Comparison of ENCODE assay signal across 17 cellular contexts in the genomic region with DNA sequence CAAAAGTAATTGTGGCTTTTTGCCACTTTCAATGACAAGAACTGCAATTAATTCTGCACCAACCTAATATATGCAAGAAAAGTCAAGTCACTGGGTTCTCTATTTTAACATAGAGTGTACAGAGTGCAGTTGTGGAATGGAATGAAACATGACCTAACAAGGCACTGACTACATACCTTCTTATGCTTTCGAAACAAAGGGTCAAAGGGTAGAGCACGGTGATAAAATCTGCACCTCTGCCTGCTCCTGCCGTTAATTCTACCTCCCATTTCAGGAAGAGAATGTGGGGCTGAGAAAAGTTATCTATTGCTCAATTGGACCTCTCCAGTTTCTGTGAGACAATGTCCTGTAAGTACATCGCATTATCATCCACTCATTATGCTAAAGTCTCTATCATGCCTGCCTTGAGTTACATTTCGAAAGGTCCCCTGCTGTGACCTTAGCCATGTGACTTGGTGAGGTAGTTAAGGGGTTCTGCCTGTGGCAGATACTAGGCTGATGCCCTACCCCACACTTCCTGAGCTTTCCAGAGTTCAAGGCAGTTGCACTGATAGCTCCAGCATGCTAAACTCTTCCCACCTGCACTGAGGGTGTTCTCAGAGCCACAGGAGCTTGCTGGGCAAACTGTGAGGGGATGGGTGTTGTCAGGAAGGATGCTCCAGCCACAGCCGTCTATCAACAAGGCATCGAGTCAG. TPM values are rescaled to one million over a fixed set of nuclear protein-coding genes. Genes with fewer than 3 reads are reported as not detected.
"Had no signal": no experiment of that assay in that cellular context is flagged by ENCODE, and none has a peak within 500 bp of the region (broad histone marks: within the 10 kb centered on the region; RNA-seq: fewer than 3 reads in every experiment).

No MANE protein-coding gene starts in this region.

- H3K9me3 Mint-ChIP-seq: activated CD4-positive, alpha-beta T cell treated with anti-CD3 and anti-CD28 coated beads, Interleukin-2, amount 10 ng/mL, durations not matched to agents 24 days and 14 days; activated naive CD4-positive, alpha-beta T cell treated with anti-CD3 and anti-CD28 coated beads, Interleukin-2, amount 50 U/mL, for 24 hours; activated T-cell treated with anti-CD3 and anti-CD28 coated beads, Interleukin-2, amount 50 U/mL, for 72 hours had no signal

- H3K4me1 Mint-ChIP-seq: activated CD4-positive, alpha-beta T cell treated with anti-CD3 and anti-CD28 coated beads, Interleukin-2, amount 10 ng/mL, durations not matched to agents 24 days and 14 days; activated naive CD4-positive, alpha-beta T cell treated with anti-CD3 and anti-CD28 coated beads, Interleukin-2, amount 50 U/mL, for 24 hours had no signal

- H3K36me3 ChIP-seq: adrenal gland, left lung, tibial nerve, vagina had no signal

- H3K4me3 ChIP-seq: adrenal gland, left lung, tibial nerve, vagina had no signal

- H3K27me3 ChIP-seq: adrenal gland, left lung, tibial nerve, vagina had no signal

- DNase-seq: activated CD4-positive, alpha-beta T cell treated with anti-CD3 and anti-CD28 coated beads, Interleukin-2, amount 10 ng/mL, durations not matched to agents 24 days and 14 days; activated CD8-positive, alpha-beta T cell treated with anti-CD3 and anti-CD28 coated beads, Interleukin-2, amount 10 ng/mL, durations not matched to agents 7 days and 5 days; activated gamma-delta T cell; activated T-cell treated with anti-CD3 and anti-CD28 coated beads, Interleukin-2, amount 50 U/mL, for 72 hours; adrenal gland; foreskin keratinocyte; hypothalamus; left lung; mammary epithelial cell; stimulated activated naive CD8-positive, alpha-beta T cell treated with anti-CD3 and anti-CD28 coated beads, Interleukin-15, Interleukin-2, amounts not matched to agents 100 U/mL and 50 U/mL, for 24 hours; substantia nigra; T-helper 1 cell; T-helper 9 cell had no signal

- H3K27me3 Mint-ChIP-seq: activated CD4-positive, alpha-beta T cell treated with anti-CD3 and anti-CD28 coated beads, Interleukin-2, amount 10 ng/mL, durations not matched to agents 24 days and 14 days had no signal

- ATAC-seq: activated CD8-positive, alpha-beta T cell treated with anti-CD3 and anti-CD28 coated beads, Interleukin-2, amount 10 ng/mL, durations not matched to agents 7 days and 5 days; activated T-cell treated with anti-CD3 and anti-CD28 coated beads, Interleukin-2, amount 50 U/mL, for 72 hours; foreskin keratinocyte; left lung; stimulated activated naive CD8-positive, alpha-beta T cell treated with anti-CD3 and anti-CD28 coated beads, Interleukin-15, Interleukin-2, amounts not matched to agents 100 U/mL and 50 U/mL, for 24 hours had no signal

- H3K27ac Mint-ChIP-seq: activated CD4-positive, alpha-beta T cell treated with anti-CD3 and anti-CD28 coated beads, Interleukin-2, amount 10 ng/mL, durations not matched to agents 24 days and 14 days; activated CD8-positive, alpha-beta T cell treated with anti-CD3 and anti-CD28 coated beads, Interleukin-2, amount 10 ng/mL, durations not matched to agents 7 days and 5 days; activated naive CD4-positive, alpha-beta T cell treated with anti-CD3 and anti-CD28 coated beads, Interleukin-2, amount 50 U/mL, for 24 hours; activated T-cell treated with anti-CD3 and anti-CD28 coated beads, Interleukin-2, amount 50 U/mL, for 72 hours; progenitor cell of endocrine pancreas had no signal

- H3K36me3 Mint-ChIP-seq: activated naive CD4-positive, alpha-beta T cell treated with anti-CD3 and anti-CD28 coated beads, Interleukin-2, amount 50 U/mL, for 24 hours had no signal

- H3K4me1 ChIP-seq: foreskin keratinocyte had no signal

- H3K27ac ChIP-seq: adrenal gland, foreskin keratinocyte, left lung, vagina had no signal

- H3K4me3 Mint-ChIP-seq: activated CD4-positive, alpha-beta T cell treated with anti-CD3 and anti-CD28 coated beads, Interleukin-2, amount 10 ng/mL, durations not matched to agents 24 days and 14 days; activated CD8-positive, alpha-beta T cell treated with anti-CD3 and anti-CD28 coated beads, Interleukin-2, amount 10 ng/mL, durations not matched to agents 7 days and 5 days; activated naive CD4-positive, alpha-beta T cell treated with anti-CD3 and anti-CD28 coated beads, Interleukin-2, amount 50 U/mL, for 24 hours; activated T-cell treated with anti-CD3 and anti-CD28 coated beads, Interleukin-2, amount 50 U/mL, for 72 hours had no signal

RNA-seq across cellular contexts. Expression of gene MOCS1, which starts 14.0 kb away (rescaled TPM):
- total RNA-seq: activated CD8-positive, alpha-beta T cell treated with anti-CD3 and anti-CD28 coated beads, Interleukin-2, amount 10 ng/mL, durations not matched to agents 7 days and 5 days had no signal
